Comparison of ENCODE assay signal across 8 cellular contexts in the genomic region with DNA sequence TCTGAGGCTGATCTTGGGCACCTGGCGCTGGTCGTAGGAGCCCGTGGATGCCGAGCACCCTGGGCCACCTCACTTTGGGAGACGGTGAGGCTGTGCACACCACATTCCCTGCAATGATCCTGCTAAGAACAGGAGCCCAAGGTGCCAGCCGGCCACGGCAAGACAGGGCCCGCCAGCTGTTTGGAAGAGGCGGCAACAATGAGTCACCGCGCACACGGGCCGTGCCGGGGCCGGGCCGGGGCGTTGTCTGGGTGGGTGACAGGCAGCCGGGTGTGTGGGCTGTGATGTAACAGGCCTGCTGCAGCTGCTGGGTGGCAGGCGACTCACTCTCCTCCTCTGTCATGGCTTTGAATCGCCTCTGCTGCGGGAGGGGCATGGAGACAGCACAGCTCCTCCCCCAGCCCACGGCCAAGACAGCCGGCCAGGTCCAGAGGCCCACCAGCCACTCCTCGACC. TPM values are rescaled to one million over a fixed set of nuclear protein-coding genes. Genes with fewer than 3 reads are reported as not detected.
DNase-seq lines count a peak whose midpoint lies in the region; ATAC-seq lines count a peak whose summit lies in the region.

No MANE protein-coding gene starts in this region.

- H3K27me3 Mint-ChIP-seq in activated naive CD4-positive, alpha-beta T cell treated with anti-CD3 and anti-CD28 coated beads for 36 hours (ENCODE audit: low read depth): peaks cover 4% of the 10 kb centered on the region

- no peak overlapping the region for H3K4me3 Mint-ChIP-seq in activated naive CD4-positive, alpha-beta T cell treated with anti-CD3 and anti-CD28 coated beads for 36 hours

- H3K27ac Mint-ChIP-seq in activated naive CD4-positive, alpha-beta T cell treated with anti-CD3 and anti-CD28 coated beads for 36 hours: no peak overlapping the region

- no peaks in the 10 kb centered on the region for H3K36me3 Mint-ChIP-seq in activated naive CD4-positive, alpha-beta T cell treated with anti-CD3 and anti-CD28 coated beads for 36 hours (ENCODE audit: low read depth)

- CTCF ChIA-PET in activated naive CD4-positive, alpha-beta T cell treated with anti-CD3 and anti-CD28 coated beads for 36 hours (lab: Charles Lee): no interaction called here

- H3K9me3 Mint-ChIP-seq in activated naive CD4-positive, alpha-beta T cell treated with anti-CD3 and anti-CD28 coated beads for 36 hours: no peaks in the 10 kb centered on the region

- DNase-seq in NCI-H748 (lab: John Stamatoyannopoulos, UW; ENCODE audit: unreplicated experiment) (peak; percentile 57), NCI-H748 treated with DMSO at 0.1 percent for 48 hours (lab: John Stamatoyannopoulos, UW) (no peak), RPMI8226 (peak; percentile 68), hepatic stellate cell (ENCODE audit: low spot score) (peak; percentile 93), AML-193 (lab: John Stamatoyannopoulos, UW) (no peak)
- DNase-seq in activated naive CD4-positive, alpha-beta T cell treated with anti-CD3 and anti-CD28 coated beads for 36 hours: peak; percentile 59
- DNase-seq in stimulated activated CD4-positive, alpha-beta T cell treated with anti-CD3 and anti-CD28 coated beads, Interleukin-4, amount 100 ng/mL, for 24 hours: peak; percentile 55

- ATAC-seq in GM19463 (IDR thresholded peaks at IDR 0.05; ENCODE audit: unreplicated experiment): no peak

- intact Hi-C loops in activated naive CD4-positive, alpha-beta T cell treated with anti-CD3 and anti-CD28 coated beads for 36 hours (cut with micrococcal nuclease): no loop called here

- H3K4me1 Mint-ChIP-seq in activated naive CD4-positive, alpha-beta T cell treated with anti-CD3 and anti-CD28 coated beads for 36 hours (ENCODE audit: low read depth): peaks cover 12% of the 10 kb centered on the region

RNA-seq across cellular contexts. Expression of gene ODC1, which starts 49.7 kb away (rescaled TPM):
- 100 to 1,000 TPM; 174 to 177 TPM for total RNA-seq in activated naive CD4-positive, alpha-beta T cell treated with anti-CD3 and anti-CD28 coated beads for 36 hours

Comparison
In these comparisons a context has a peak if more than half of its experiments do, and no peak if none do; other contexts are left out.
1. DNase-seq: peak in NCI-H748 (single experiment), RPMI8226 (single experiment), activated naive CD4-positive, alpha-beta T cell treated with anti-CD3 and anti-CD28 coated beads for 36 hours (single experiment), hepatic stellate cell (single experiment) and stimulated activated CD4-positive, alpha-beta T cell treated with anti-CD3 and anti-CD28 coated beads, Interleukin-4, amount 100 ng/mL, for 24 hours (single experiment); none in NCI-H748 treated with DMSO at 0.1 percent for 48 hours (single experiment) and AML-193 (0 of 2).